27 cellular contexts compared by ENCODE assay signal in the genomic region with DNA sequence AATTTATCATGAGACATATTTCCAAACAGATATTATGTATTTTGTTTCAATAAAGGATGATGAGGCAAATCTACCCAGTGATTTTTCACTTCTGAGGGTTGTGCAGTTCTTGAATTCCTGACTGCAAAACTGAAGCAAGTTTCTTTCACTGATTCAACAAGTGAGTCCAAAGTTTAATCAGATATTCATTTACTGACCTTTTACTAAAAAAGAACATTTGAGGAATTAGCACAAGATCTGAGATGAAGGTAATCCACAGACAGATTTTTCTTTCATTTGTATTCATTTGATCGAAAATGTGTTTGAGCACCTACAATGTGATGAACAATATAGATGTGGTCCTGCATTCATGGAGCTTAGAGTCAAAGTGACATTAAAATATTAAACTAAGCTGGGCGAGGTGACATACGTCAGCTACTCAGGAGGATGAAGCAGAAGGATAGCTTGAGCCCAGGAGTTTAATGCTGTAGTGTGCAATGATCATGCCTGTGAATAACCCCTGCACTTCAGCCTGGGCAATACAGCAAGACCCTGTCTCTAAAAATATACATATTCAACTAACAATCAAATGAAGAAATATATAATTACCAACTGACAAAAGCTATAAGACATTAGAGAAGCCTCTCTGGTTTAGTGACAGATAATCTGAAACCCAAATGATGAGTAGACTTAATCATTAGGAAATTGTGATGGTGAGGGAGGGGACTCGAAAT.
DNase-seq lines count a peak whose midpoint lies in the region; ATAC-seq and TF ChIP-seq lines count a peak whose summit lies in the region.
"Had no signal": no experiment of that assay in that cellular context is flagged by ENCODE, and none has a peak within 500 bp of the region (broad histone marks: within the 10 kb centered on the region; RNA-seq: fewer than 3 reads in every experiment).

No MANE protein-coding gene starts in this region.

- intact Hi-C loops in right lobe of liver (cut with DNase I) (no loop called here), colonic mucosa (cut with DNase I) (no loop called here), MCF 10A (cut with micrococcal nuclease) (no loop called here), sciatic nerve (cut with DNase I) (loop anchor here (10.0 kb wide), 1 partner anchor 157 kb away; no protein-coding TSS in a partner anchor)

- no peaks in the 10 kb centered on the region for H3K9me3 ChIP-seq in right lobe of liver
- H3K9me3 ChIP-seq in colonic mucosa: no peaks in the 10 kb centered on the region
- H3K9me3 ChIP-seq: mucosa of descending colon, ovary, right atrium auricular region, testis, vagina had no signal

- POLR2A ChIA-PET in MCF 10A (lab: Yijun Ruan, JAX): interaction anchor here (1.0 kb wide), 1 partner anchor 16 kb away, joined by 3 read pairs; no protein-coding TSS in a partner anchor

- H3K79me2 ChIP-seq in KMS-11 (ENCODE audit: insufficient read depth, low read depth): no peaks in the 10 kb centered on the region

- H3K4me1 ChIP-seq in KMS-11 (ENCODE audit: low read depth, poor library complexity, severe bottlenecking) (peaks cover 81% of the 10 kb centered on the region), right lobe of liver (peaks cover 0 to 14% (median 4%) of the 10 kb centered on the region in 4 donors), colonic mucosa (peaks cover 6% of the 10 kb centered on the region)
- H3K4me1 ChIP-seq: vagina had no signal

- H3K4me1 Mint-ChIP-seq in endothelial cell (ENCODE audit: unreplicated experiment) (peaks cover 13% of the 10 kb centered on the region), MCF 10A (ENCODE audit: insufficient read depth, unreplicated experiment) (peaks cover 16% of the 10 kb centered on the region)

- ATAC-seq in right lobe of liver (peak in 3 of 4 donors; percentile 36 to 68 (median 49)), sciatic nerve (no peak)
- ATAC-seq: T-helper 17 cell had no signal

- H3K4me3 Mint-ChIP-seq in endothelial cell (ENCODE audit: unreplicated experiment): peak overlapping the region; percentile 21
- no peak overlapping the region for H3K4me3 Mint-ChIP-seq in MCF 10A (ENCODE audit: unreplicated experiment)
- H3K4me3 Mint-ChIP-seq: activated CD4-positive, alpha-beta T cell treated with anti-CD3 and anti-CD28 coated beads for 36 hours; CD4-positive, alpha-beta T cell; nephron; T-helper 17 cell had no signal

- no peak for TF ChIP-seq CTCF in 22Rv1 (IDR thresholded peaks at IDR 0.05)
- no peak for TF ChIP-seq CTCF in KMS-11 (conservative IDR thresholded peaks at IDR 0.05; ENCODE audit: low read depth, low read length)
- TF ChIP-seq CTCF in endothelial cell (IDR thresholded peaks at IDR 0.05; ENCODE audit: unreplicated experiment): no peak
- TF ChIP-seq CTCF in right lobe of liver (IDR thresholded peaks at IDR 0.05): no peak
- TF ChIP-seq CTCF in colonic mucosa (IDR thresholded peaks at IDR 0.05): no peak
- TF ChIP-seq CTCF in MCF 10A (IDR thresholded peaks at IDR 0.05; ENCODE audit: unreplicated experiment): no peak

- H3K27ac ChIP-seq in 22Rv1: peak overlapping the region; percentile 78
- peak overlapping the region; percentile 46; the same call in 1 of the 2 replicates for H3K27ac ChIP-seq in KMS-11
- H3K27ac ChIP-seq in right lobe of liver: no peak overlapping the region
- H3K27ac ChIP-seq in colonic mucosa: no peak overlapping the region
- H3K27ac ChIP-seq: ovary, testis, vagina had no signal

- H3K27me3 Mint-ChIP-seq in endothelial cell (ENCODE audit: unreplicated experiment) (no peaks in the 10 kb centered on the region), MCF 10A (ENCODE audit: insufficient read depth, unreplicated experiment) (no peaks in the 10 kb centered on the region)
- H3K27me3 Mint-ChIP-seq: activated CD4-positive, alpha-beta T cell treated with anti-CD3 and anti-CD28 coated beads for 36 hours; CD4-positive, alpha-beta T cell had no signal

- H3K36me3 Mint-ChIP-seq in endothelial cell (ENCODE audit: low read depth, unreplicated experiment) (peaks cover 5% of the 10 kb centered on the region), MCF 10A (ENCODE audit: insufficient read depth, unreplicated experiment) (no peaks in the 10 kb centered on the region)

- H3K27ac Mint-ChIP-seq in endothelial cell (ENCODE audit: unreplicated experiment) (no peak overlapping the region), MCF 10A (ENCODE audit: low read depth, unreplicated experiment) (no peak overlapping the region)
- H3K27ac Mint-ChIP-seq: CD4-positive, alpha-beta T cell; T-helper 17 cell had no signal

- H4K20me1 ChIP-seq in KMS-11 (ENCODE audit: insufficient read depth): no peaks in the 10 kb centered on the region

- H3K4me3 ChIP-seq in KMS-11 (IDR thresholded peaks at IDR 0.05; ENCODE audit: insufficient read depth, low read depth, low read length) (no peak overlapping the region), right lobe of liver (no peak overlapping the region), colonic mucosa (no peak overlapping the region)
- H3K4me3 ChIP-seq: lung, mucosa of descending colon, ovary, right atrium auricular region, testis, vagina had no signal

- DNase-seq in endothelial cell (ENCODE audit: low spot score) (no peak), right lobe of liver (no peak), NCI-H69 (lab: John Stamatoyannopoulos, UW) (no peak), colonic mucosa (no peak), MCF 10A (ENCODE audit: unreplicated experiment) (no peak), sciatic nerve (ENCODE audit: low spot score) (no peak)
- DNase-seq: 8988T; activated CD4-positive, alpha-beta T cell treated with anti-CD3 and anti-CD28 coated beads for 36 hours; activated effector memory CD4-positive, alpha-beta T cell treated with anti-CD3 and anti-CD28 coated beads, Interleukin-2, amount 50 U/mL, for 16 hours; CD4-positive, alpha-beta T cell; DMS153; IMR-90; mucosa of descending colon; NCI-H1105 treated with DMSO at 0.1 percent for 48 hours; NCI-H2029; NCI-H2227 treated with DMSO at 0.1 percent for 48 hours; ovary; stimulated activated CD4-positive, alpha-beta T cell treated with anti-CD3 and anti-CD28 coated beads, Interleukin-4, amount 100 ng/mL, for 4 hours; stimulated activated naive CD4-positive, alpha-beta T cell treated with Interleukin-2 at 50 U/mL for 16 hours; T-helper 17 cell; testis had no signal

- no peak for TF ChIP-seq POLR2A in right lobe of liver (IDR thresholded peaks at IDR 0.05)

- H3K27me3 ChIP-seq in KMS-11 (ENCODE audit: insufficient read depth, low read depth) (no peaks in the 10 kb centered on the region), right lobe of liver (no peaks in the 10 kb centered on the region), colonic mucosa (no peaks in the 10 kb centered on the region)
- H3K27me3 ChIP-seq: ovary, right atrium auricular region, testis, vagina had no signal

- peak overlapping the region; percentile 53 for H3K4me2 ChIP-seq in KMS-11

- H3K36me3 ChIP-seq in KMS-11 (ENCODE audit: insufficient read depth): no peaks in the 10 kb centered on the region
- H3K36me3 ChIP-seq in right lobe of liver: no peaks in the 10 kb centered on the region
- no peaks in the 10 kb centered on the region for H3K36me3 ChIP-seq in colonic mucosa
- H3K36me3 ChIP-seq: ovary, right atrium auricular region, vagina had no signal

- 84% methylated on average over 4 of the region's 4 CpGs for WGBS in right lobe of liver (ENCODE audit: insufficient coverage, low coverage, low lambda C conversion rate, missing lambda C conversion rate)

- no TSS peak for BruUV-seq in MCF 10A (replicated peaks; lab: Mats Ljungman, UMichigan)

- H3K9ac ChIP-seq in KMS-11: no peak overlapping the region
- no peak overlapping the region for H3K9ac ChIP-seq in colonic mucosa (ENCODE audit: low read depth in 2 of 2, low read length in 2 of 2)

- H2AFZ ChIP-seq in KMS-11 (ENCODE audit: low read depth): no peak overlapping the region

- CTCF ChIA-PET in MCF 10A (lab: Yijun Ruan, JAX): interaction anchor here (0.6 to 7.5 kb wide), 8 partner anchors 12 to 748 kb away, joined by 3 to 42 read pairs (median 4); no protein-coding TSS in a partner anchor

- H3K9me3 Mint-ChIP-seq in endothelial cell (ENCODE audit: unreplicated experiment): no peaks in the 10 kb centered on the region
- H3K9me3 Mint-ChIP-seq in MCF 10A (ENCODE audit: unreplicated experiment): no peaks in the 10 kb centered on the region
- H3K9me3 Mint-ChIP-seq: CD4-positive, alpha-beta T cell; nephron had no signal

Comparison
In these comparisons a context has a peak if more than half of its experiments do, and no peak if none do; other contexts are left out.
1. H3K27ac ChIP-seq: peak in 22Rv1 (single experiment) and KMS-11 (single experiment); none in right lobe of liver (0 of 3) and colonic mucosa (single experiment).